ENCODE assay signal across 8 cellular contexts in the genomic region with DNA sequence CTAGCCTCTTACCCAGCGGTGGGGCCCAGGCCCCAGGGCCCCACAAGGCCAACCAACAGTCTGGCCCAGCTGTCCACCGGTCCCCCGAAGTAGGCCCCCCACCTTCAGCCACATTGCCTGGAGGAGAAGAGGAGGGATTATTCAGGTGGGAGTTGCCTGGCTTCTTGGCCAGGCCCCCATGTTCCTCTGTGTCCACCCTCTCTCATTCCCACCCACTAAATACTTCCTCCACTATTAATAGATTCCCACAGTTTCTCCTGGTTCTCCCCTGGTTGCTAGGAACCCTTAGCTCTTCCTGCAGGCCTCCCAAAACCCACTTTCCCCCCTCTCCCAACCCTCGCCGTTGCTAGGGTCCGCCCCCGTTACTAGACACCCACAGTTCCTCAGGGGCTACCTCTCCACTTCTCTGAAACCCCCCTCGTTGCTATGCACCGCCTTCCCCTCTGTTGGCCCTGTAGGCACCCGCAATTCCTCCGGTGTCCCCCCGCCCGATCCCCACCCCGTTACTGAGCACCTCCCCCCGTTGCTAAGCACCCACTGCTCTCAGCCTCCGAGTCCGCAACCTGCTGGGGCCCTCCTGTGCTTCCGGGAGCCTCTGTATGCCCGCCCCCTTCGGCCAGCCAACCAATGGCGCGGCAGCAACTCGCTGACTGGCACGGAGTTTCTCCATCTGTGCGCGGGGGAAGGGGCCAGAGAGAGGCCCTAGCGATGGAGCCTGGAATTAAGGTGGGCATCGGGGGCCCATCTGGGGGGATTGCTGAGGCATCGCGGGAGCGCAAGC. TPM values are rescaled to one million over a fixed set of nuclear protein-coding genes. Genes with fewer than 3 reads are reported as not detected.
DNase-seq lines count a peak whose midpoint lies in the region; ATAC-seq and TF ChIP-seq lines count a peak whose summit lies in the region.

No MANE protein-coding gene starts in this region.

- ATAC-seq in HG02759 (IDR thresholded peaks at IDR 0.05; ENCODE audit: unreplicated experiment) (peak; percentile 58), left cardiac atrium (peak; percentile 80 to 83)

- peak; percentile 95 for DNase-seq in GM10266 (ENCODE audit: extremely low spot score)
- peak; percentile 78 for DNase-seq in NCI-H1436 treated with DMSO at 0.1 percent for 48 hours (lab: John Stamatoyannopoulos, UW)
- DNase-seq in T-helper 1 cell = peak; percentile 87 to 91 (median 90)
- peak; percentile 92 for DNase-seq in amniotic epithelial cell (ENCODE audit: low read depth)
- DNase-seq in left cardiac atrium = peak; percentile 94
- DNase-seq in posterior vena cava (ENCODE audit: low spot score) = peak; percentile 98
- DNase-seq in type B pancreatic cell (ENCODE audit: extremely low spot score, unreplicated experiment) = peak; percentile 96

- H3K9me3 Mint-ChIP-seq in type B pancreatic cell = no peaks in the 10 kb centered on the region

- H3K4me3 Mint-ChIP-seq in type B pancreatic cell = peak overlapping the region; percentile 96

- H3K27me3 Mint-ChIP-seq in type B pancreatic cell = no peaks in the 10 kb centered on the region

- peak overlapping the region; percentile 100 for H3K27ac Mint-ChIP-seq in type B pancreatic cell

- H3K4me1 Mint-ChIP-seq in type B pancreatic cell (ENCODE audit: unreplicated experiment) = peaks cover 24% of the 10 kb centered on the region

- peaks cover 13% of the 10 kb centered on the region for H3K36me3 Mint-ChIP-seq in type B pancreatic cell

- TF ChIP-seq CTCF in GM10266 (IDR thresholded peaks at IDR 0.05; ENCODE audit: control insufficient read depth, insufficient read depth, low read depth, missing control alignments) = no peak
- peak; percentile 30 for TF ChIP-seq CTCF in type B pancreatic cell (conservative IDR thresholded peaks at IDR 0.05)

- intact Hi-C loops in left cardiac atrium (cut with DNase I) (loop anchor here (5.0 kb wide), 2 partner anchors 38 to 88 kb away; partner anchors contain the start of genes ACTMAP (in 1 of the 2) and SNRPA (in 1 of the 2)), posterior vena cava (cut with DNase I) (loop anchor here in 1 of 2 donors (5.0 kb wide), 1 partner anchor 38 kb away; the partner anchor contains the start of genes ACTMAP and SNRPA)

RNA-seq across cellular contexts. Expression of gene COQ8B, which starts 2.0 kb away (rescaled TPM):
- total RNA-seq in left cardiac atrium (10 to 100 TPM; 20.1 to 32.0 TPM), posterior vena cava (10 to 100 TPM; 21.5 to 29.9 TPM), type B pancreatic cell (ENCODE audit: low replicate concordance) (39.9 and 48.4 TPM in 2 replicates)

RNA-seq across cellular contexts. Expression of gene ITPKC, which starts 2.2 kb away (rescaled TPM):
- total RNA-seq in left cardiac atrium (10 to 100 TPM; 12.4 to 17.6 TPM), posterior vena cava (10 to 100 TPM; 18.9 to 19.4 TPM), type B pancreatic cell (ENCODE audit: low replicate concordance) (22.4 and 46.1 TPM in 2 replicates)

RNA-seq across cellular contexts. Expression of gene NUMBL, which starts 24.3 kb away (rescaled TPM):
- 10 to 100 TPM; 17.6 to 24.6 TPM for total RNA-seq in left cardiac atrium
- total RNA-seq in posterior vena cava = 10 to 100 TPM; 54.0 to 62.6 TPM
- 16.2 and 28.9 TPM in 2 replicates for total RNA-seq in type B pancreatic cell (ENCODE audit: low replicate concordance)

RNA-seq across cellular contexts. Expression of gene ACTMAP, which starts 35.6 kb away (rescaled TPM):
- total RNA-seq in left cardiac atrium (1 to 10 TPM; 4.2 to 6.2 TPM), posterior vena cava (1 to 10 TPM; 3.0 to 5.5 TPM), type B pancreatic cell (ENCODE audit: low replicate concordance) (9.6 and 16.0 TPM in 2 replicates)

RNA-seq across cellular contexts. Expression of gene SNRPA, which starts 36.3 kb away (rescaled TPM):
- 10 to 100 TPM; 23.1 to 34.9 TPM for total RNA-seq in left cardiac atrium
- 10 to 100 TPM; 37.1 to 46.1 TPM for total RNA-seq in posterior vena cava
- 79.6 and 130 TPM in 2 replicates for total RNA-seq in type B pancreatic cell (ENCODE audit: low replicate concordance)

Comparison
In these comparisons a context has a peak if more than half of its experiments do, and no peak if none do; other contexts are left out.
1. Peak in every context shown above with its lines: DNase-seq and ATAC-seq.